Comparison of ENCODE assay signal across 8 cellular contexts in the genomic region with DNA sequence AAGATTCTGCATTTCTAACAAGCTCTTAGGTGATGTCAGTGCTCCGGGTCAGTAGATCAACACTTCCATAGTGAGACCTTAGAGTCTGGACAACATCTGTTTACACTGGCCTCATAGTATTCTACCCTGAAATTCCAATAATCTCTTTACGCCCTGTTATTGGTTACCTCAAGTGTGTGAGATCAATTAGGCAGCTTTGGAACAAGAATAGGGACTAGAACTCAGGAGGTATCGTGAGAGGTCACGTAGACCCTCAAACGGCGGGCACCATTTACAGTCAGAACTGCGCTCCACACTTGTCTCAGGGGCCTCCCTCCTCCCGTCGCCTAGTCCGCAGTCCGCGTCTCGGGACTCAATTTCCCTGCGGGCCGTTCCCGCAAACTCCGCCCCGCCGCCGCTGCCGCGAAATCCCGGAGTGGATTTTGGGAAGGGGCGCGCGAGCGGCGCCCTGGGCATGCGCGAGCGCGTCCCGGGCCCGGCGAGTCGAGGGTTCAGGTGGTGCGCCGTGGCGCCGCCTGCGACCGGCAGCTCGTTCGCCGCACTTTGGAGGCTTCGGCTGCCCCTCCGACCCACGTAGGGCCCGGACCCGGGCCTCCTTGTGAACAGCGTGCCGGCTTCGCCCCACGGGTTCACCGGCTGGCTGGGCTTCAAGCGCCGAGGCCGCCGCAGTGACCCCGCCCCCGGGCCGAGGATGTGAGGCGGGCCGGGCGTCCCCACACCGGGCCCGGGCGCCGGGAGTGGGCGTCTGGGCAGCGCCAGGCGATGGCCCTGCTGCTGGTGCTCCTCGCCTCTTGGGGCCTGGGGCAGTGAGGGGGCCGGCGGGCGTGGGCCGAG. TPM values are rescaled to one million over a fixed set of nuclear protein-coding genes. Genes with fewer than 3 reads are reported as not detected.
DNase-seq lines count a peak whose midpoint lies in the region; ATAC-seq and TF ChIP-seq lines count a peak whose summit lies in the region.

A gene with protein sequence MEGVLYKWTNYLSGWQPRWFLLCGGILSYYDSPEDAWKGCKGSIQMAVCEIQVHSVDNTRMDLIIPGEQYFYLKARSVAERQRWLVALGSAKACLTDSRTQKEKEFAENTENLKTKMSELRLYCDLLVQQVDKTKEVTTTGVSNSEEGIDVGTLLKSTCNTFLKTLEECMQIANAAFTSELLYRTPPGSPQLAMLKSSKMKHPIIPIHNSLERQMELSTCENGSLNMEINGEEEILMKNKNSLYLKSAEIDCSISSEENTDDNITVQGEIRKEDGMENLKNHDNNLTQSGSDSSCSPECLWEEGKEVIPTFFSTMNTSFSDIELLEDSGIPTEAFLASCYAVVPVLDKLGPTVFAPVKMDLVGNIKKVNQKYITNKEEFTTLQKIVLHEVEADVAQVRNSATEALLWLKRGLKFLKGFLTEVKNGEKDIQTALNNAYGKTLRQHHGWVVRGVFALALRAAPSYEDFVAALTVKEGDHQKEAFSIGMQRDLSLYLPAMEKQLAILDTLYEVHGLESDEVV (plus strand): TSS at position 498 of the 834 bp plus-strand sequence. CDS start 351 bp downstream, outside the sequence.

- peaks cover 6% of the 10 kb centered on the region for H3K36me3 Mint-ChIP-seq in activated T-helper 2 cell treated with anti-CD3 and anti-CD28 coated beads, Interferon-gamma antibody, Interleukin-2, Interleukin-4, amounts not matched to agents 10 μg/mL and 5 μg/mL and 100 μg/mL, durations not matched to agents 14 hours and 24 hours and 36 hours (ENCODE audit: low read depth)
- no peaks in the 10 kb centered on the region for H3K36me3 Mint-ChIP-seq in natural killer cell treated with Interleukin-12 subunit alpha and Interleukin-12 subunit beta and Interleukin-15 and Interleukin-18, amount 100 ng/mL, for 72 hours

- peaks cover 57% of the 10 kb centered on the region for H3K4me1 ChIP-seq in DND-41 (ENCODE audit: insufficient read depth, low read length)

- no peaks in the 10 kb centered on the region for H3K9me3 Mint-ChIP-seq in activated T-helper 2 cell treated with anti-CD3 and anti-CD28 coated beads, Interferon-gamma antibody, Interleukin-2, Interleukin-4, amounts not matched to agents 10 μg/mL and 5 μg/mL and 100 μg/mL, durations not matched to agents 14 hours and 24 hours and 36 hours
- no peaks in the 10 kb centered on the region for H3K9me3 Mint-ChIP-seq in natural killer cell treated with Interleukin-12 subunit alpha and Interleukin-12 subunit beta and Interleukin-15 and Interleukin-18, amount 100 ng/mL, for 72 hours

- H3K36me3 ChIP-seq in DND-41 (ENCODE audit: insufficient read depth, low read length), result no peaks in the 10 kb centered on the region

- H4K20me1 ChIP-seq in DND-41 (ENCODE audit: insufficient read depth, low read length), result peaks cover 21% of the 10 kb centered on the region; the same call in 1 of the 2 replicates

- no peaks in the 10 kb centered on the region for H3K9me3 ChIP-seq in DND-41 (ENCODE audit: insufficient read depth, low read length, severe bottlenecking)

- no peaks in the 10 kb centered on the region for H3K27me3 Mint-ChIP-seq in activated T-helper 2 cell treated with anti-CD3 and anti-CD28 coated beads, Interferon-gamma antibody, Interleukin-2, Interleukin-4, amounts not matched to agents 10 μg/mL and 5 μg/mL and 100 μg/mL, durations not matched to agents 14 hours and 24 hours and 36 hours (ENCODE audit: low read depth)
- H3K27me3 Mint-ChIP-seq in natural killer cell treated with Interleukin-12 subunit alpha and Interleukin-12 subunit beta and Interleukin-15 and Interleukin-18, amount 100 ng/mL, for 72 hours, result no peaks in the 10 kb centered on the region

- ATAC-seq in DND-41 (ENCODE audit: insufficient read depth, low read depth) (peak; percentile 64), GM21717 (IDR thresholded peaks at IDR 0.05; ENCODE audit: unreplicated experiment) (peak; percentile 53)
- peak; percentile 77 to 82 for ATAC-seq in natural killer cell treated with Interleukin-12 subunit alpha and Interleukin-12 subunit beta and Interleukin-15 and Interleukin-18, amount 100 ng/mL, for 72 hours

- peaks cover 65% of the 10 kb centered on the region for H3K79me2 ChIP-seq in DND-41 (ENCODE audit: insufficient read depth, low read length)

- H3K27me3 ChIP-seq in DND-41 (ENCODE audit: insufficient read depth, low read length, poor library complexity), result no peaks in the 10 kb centered on the region

- H3K27ac ChIP-seq in DND-41 (ENCODE audit: low read length), result peak within 1 kb of the TSS; percentile 71

- TF ChIP-seq CTCF in DND-41 (IDR thresholded peaks at IDR 0.05; ENCODE audit: borderline replicate concordance, extremely low read depth, low read length, poor library complexity, severe bottlenecking), result no peak

- peak within 1 kb of the TSS; percentile 84 for H3K27ac Mint-ChIP-seq in activated T-helper 2 cell treated with anti-CD3 and anti-CD28 coated beads, Interferon-gamma antibody, Interleukin-2, Interleukin-4, amounts not matched to agents 10 μg/mL and 5 μg/mL and 100 μg/mL, durations not matched to agents 14 hours and 24 hours and 36 hours
- H3K27ac Mint-ChIP-seq in natural killer cell treated with Interleukin-12 subunit alpha and Interleukin-12 subunit beta and Interleukin-15 and Interleukin-18, amount 100 ng/mL, for 72 hours, result peak within 1 kb of the TSS; percentile 89 to 96

- peak within 1 kb of the TSS; percentile 49 to 91 for H3K4me3 ChIP-seq in DND-41 (ENCODE audit: low read depth in 1 of 2, low read length in 2 of 2)
- peak within 1 kb of the TSS; percentile 94 for H3K4me3 ChIP-seq in Jurkat, Clone E6-1 (ENCODE audit: low read length)

- H2AFZ ChIP-seq in DND-41 (ENCODE audit: low read depth, low read length), result peak within 1 kb of the TSS; percentile 80

- peak within 1 kb of the TSS; percentile 93 for H3K4me3 Mint-ChIP-seq in activated T-helper 2 cell treated with anti-CD3 and anti-CD28 coated beads, Interferon-gamma antibody, Interleukin-2, Interleukin-4, amounts not matched to agents 10 μg/mL and 5 μg/mL and 100 μg/mL, durations not matched to agents 14 hours and 24 hours and 36 hours (ENCODE audit: low read depth)
- peak within 1 kb of the TSS; percentile 92 for H3K4me3 Mint-ChIP-seq in natural killer cell treated with Interleukin-12 subunit alpha and Interleukin-12 subunit beta and Interleukin-15 and Interleukin-18, amount 100 ng/mL, for 72 hours

- peak within 1 kb of the TSS; percentile 76 for H3K9ac ChIP-seq in DND-41 (ENCODE audit: low read depth, low read length)

- H3K4me2 ChIP-seq in DND-41 (ENCODE audit: insufficient read depth, low read length), result peak within 1 kb of the TSS; percentile 82

- DNase-seq in DND-41, result peak; percentile 92
- DNase-seq in Jurkat, Clone E6-1 (ENCODE audit: low read depth, low spot score), result peak; percentile 85
- DNase-seq in RPMI7951 (ENCODE audit: low read depth), result peak; percentile 87
- DNase-seq in activated T-helper 2 cell treated with anti-CD3 and anti-CD28 coated beads, Interferon-gamma antibody, Interleukin-2, Interleukin-4, amounts not matched to agents 10 μg/mL and 5 μg/mL and 100 μg/mL, durations not matched to agents 14 hours and 24 hours and 36 hours (ENCODE audit: low spot score), result peak; percentile 87
- peak; percentile 74 for DNase-seq in fibroblast of peridontal ligament (ENCODE audit: extremely low read depth)
- DNase-seq in natural killer cell treated with Interleukin-12 subunit alpha and Interleukin-12 subunit beta and Interleukin-15 and Interleukin-18, amount 100 ng/mL, for 72 hours (ENCODE audit: low spot score), result peak; percentile 93
- DNase-seq in stimulated activated naive CD4-positive, alpha-beta T cell (lab: John Stamatoyannopoulos, UW), result peak; percentile 72 to 94 (median 81)

- H3K4me1 Mint-ChIP-seq in activated T-helper 2 cell treated with anti-CD3 and anti-CD28 coated beads, Interferon-gamma antibody, Interleukin-2, Interleukin-4, amounts not matched to agents 10 μg/mL and 5 μg/mL and 100 μg/mL, durations not matched to agents 14 hours and 24 hours and 36 hours (ENCODE audit: low read depth), result peaks cover 33% of the 10 kb centered on the region
- H3K4me1 Mint-ChIP-seq in natural killer cell treated with Interleukin-12 subunit alpha and Interleukin-12 subunit beta and Interleukin-15 and Interleukin-18, amount 100 ng/mL, for 72 hours (ENCODE audit: low read depth in 2 of 2), result peaks cover 37 to 50% of the 10 kb centered on the region in 2 donors

- intact Hi-C loops in activated T-helper 2 cell treated with anti-CD3 and anti-CD28 coated beads, Interferon-gamma antibody, Interleukin-2, Interleukin-4, amounts not matched to agents 10 μg/mL and 5 μg/mL and 100 μg/mL, durations not matched to agents 14 hours and 24 hours and 36 hours (cut with micrococcal nuclease), result loop anchor here (1.0 to 5.0 kb wide), 8 partner anchors 41 to 567 kb away; a partner anchor contains a TSS

RNA-seq across cellular contexts. Expression of the gene that starts here (rescaled TPM):
- 25.2 TPM for polyA plus RNA-seq in Jurkat, Clone E6-1 (2012; ENCODE audit: insufficient read depth, insufficient read length)
- total RNA-seq in RPMI7951 (2014; rRNA removed; shearing (Covaris generic)), result 11.1 and 13.8 TPM in 2 replicates
- 10.9 and 11.9 TPM in 2 replicates for total RNA-seq in activated T-helper 2 cell treated with anti-CD3 and anti-CD28 coated beads, Interferon-gamma antibody, Interleukin-2, Interleukin-4, amounts not matched to agents 10 μg/mL and 5 μg/mL and 100 μg/mL, durations not matched to agents 14 hours and 24 hours and 36 hours
- total RNA-seq in natural killer cell treated with Interleukin-12 subunit alpha and Interleukin-12 subunit beta and Interleukin-15 and Interleukin-18, amount 100 ng/mL, for 72 hours, result 10 to 100 TPM; 15.0 to 17.1 TPM

Comparison
In these comparisons a context has a peak if more than half of its experiments do, and no peak if none do; other contexts are left out.
1. Peak in every context shown above with its lines: DNase-seq, ATAC-seq, H3K4me3 ChIP-seq and H3K27ac ChIP-seq.